In genomic region chr4:122758033-122758432, GRCh38 we compare ENCODE assay signal across 2 cellular contexts.
TF ChIP-seq lines count a peak whose summit lies in the region.

No MANE protein-coding gene starts in this region.

TF ChIP-seq in IMR-90, 13 proteins besides CTCF, POLR2A, EP300 and RAD21:
- TF ChIP-seq SMC3 (IDR thresholded peaks at IDR 0.05; ENCODE audit: low read depth, low read length), result peak; percentile 79
- no peak for TF ChIP-seq RFX5 (IDR thresholded peaks at IDR 0.05; ENCODE audit: low read depth, low read length)

TF ChIP-seq in WTC11, 78 proteins besides CTCF, POLR2A, EP300 and RAD21:
- TF ChIP-seq JUN (CRISPR knock-in tag; IDR thresholded peaks at IDR 0.05) (no peak), HMGXB4 (CRISPR knock-in tag; IDR thresholded peaks at IDR 0.05) (no peak)
